In the genomic region with DNA sequence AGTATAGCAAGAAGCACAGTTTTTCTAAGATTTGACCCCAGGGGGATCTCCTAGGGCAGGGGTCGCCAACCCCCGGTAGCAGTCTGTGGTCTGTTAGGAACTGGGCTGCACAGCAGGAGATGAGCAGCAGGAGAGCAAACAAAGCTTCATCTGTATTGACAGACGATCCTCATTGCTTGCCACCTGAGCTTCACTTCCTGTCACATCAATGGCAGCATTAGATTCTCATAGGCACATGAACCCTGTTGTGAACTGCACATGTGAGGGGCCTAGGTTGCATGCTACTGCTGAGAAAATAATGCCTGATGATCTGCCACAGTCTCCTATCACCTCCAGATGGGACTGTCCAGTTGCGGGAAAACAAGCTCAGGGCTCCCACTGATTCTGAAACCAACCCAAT, we compare ENCODE assay signal across 1 cellular context.
TF ChIP-seq lines count a peak whose summit lies in the region.

No MANE protein-coding gene starts in this region.

TF ChIP-seq in HepG2, 621 proteins besides CTCF, POLR2A, EP300 and RAD21 (continued from another document and continues in another):
- TF ChIP-seq ZNF639 (CRISPR knock-in tag; conservative IDR thresholded peaks at IDR 0.05), result no peak
- no peak for TF ChIP-seq TBL1XR1 (IDR thresholded peaks at IDR 0.05; ENCODE audit: borderline replicate concordance, low read length, partially characterized antibody)
- TF ChIP-seq KDM2A (CRISPR knock-in tag; IDR thresholded peaks at IDR 0.05; ENCODE audit: borderline replicate concordance, low read depth), result no peak
- TF ChIP-seq, protein P1, sequence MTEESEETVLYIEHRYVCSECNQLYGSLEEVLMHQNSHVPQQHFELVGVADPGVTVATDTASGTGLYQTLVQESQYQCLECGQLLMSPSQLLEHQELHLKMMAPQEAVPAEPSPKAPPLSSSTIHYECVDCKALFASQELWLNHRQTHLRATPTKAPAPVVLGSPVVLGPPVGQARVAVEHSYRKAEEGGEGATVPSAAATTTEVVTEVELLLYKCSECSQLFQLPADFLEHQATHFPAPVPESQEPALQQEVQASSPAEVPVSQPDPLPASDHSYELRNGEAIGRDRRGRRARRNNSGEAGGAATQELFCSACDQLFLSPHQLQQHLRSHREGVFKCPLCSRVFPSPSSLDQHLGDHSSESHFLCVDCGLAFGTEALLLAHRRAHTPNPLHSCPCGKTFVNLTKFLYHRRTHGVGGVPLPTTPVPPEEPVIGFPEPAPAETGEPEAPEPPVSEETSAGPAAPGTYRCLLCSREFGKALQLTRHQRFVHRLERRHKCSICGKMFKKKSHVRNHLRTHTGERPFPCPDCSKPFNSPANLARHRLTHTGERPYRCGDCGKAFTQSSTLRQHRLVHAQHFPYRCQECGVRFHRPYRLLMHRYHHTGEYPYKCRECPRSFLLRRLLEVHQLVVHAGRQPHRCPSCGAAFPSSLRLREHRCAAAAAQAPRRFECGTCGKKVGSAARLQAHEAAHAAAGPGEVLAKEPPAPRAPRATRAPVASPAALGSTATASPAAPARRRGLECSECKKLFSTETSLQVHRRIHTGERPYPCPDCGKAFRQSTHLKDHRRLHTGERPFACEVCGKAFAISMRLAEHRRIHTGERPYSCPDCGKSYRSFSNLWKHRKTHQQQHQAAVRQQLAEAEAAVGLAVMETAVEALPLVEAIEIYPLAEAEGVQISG (CRISPR knock-in tag; IDR thresholded peaks at IDR 0.05), result peak; percentile 55
- TF ChIP-seq, protein P2, sequence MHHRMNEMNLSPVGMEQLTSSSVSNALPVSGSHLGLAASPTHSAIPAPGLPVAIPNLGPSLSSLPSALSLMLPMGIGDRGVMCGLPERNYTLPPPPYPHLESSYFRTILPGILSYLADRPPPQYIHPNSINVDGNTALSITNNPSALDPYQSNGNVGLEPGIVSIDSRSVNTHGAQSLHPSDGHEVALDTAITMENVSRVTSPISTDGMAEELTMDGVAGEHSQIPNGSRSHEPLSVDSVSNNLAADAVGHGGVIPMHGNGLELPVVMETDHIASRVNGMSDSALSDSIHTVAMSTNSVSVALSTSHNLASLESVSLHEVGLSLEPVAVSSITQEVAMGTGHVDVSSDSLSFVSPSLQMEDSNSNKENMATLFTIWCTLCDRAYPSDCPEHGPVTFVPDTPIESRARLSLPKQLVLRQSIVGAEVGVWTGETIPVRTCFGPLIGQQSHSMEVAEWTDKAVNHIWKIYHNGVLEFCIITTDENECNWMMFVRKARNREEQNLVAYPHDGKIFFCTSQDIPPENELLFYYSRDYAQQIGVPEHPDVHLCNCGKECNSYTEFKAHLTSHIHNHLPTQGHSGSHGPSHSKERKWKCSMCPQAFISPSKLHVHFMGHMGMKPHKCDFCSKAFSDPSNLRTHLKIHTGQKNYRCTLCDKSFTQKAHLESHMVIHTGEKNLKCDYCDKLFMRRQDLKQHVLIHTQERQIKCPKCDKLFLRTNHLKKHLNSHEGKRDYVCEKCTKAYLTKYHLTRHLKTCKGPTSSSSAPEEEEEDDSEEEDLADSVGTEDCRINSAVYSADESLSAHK (CRISPR knock-in tag; IDR thresholded peaks at IDR 0.05; ENCODE audit: borderline replicate concordance), result no peak
- TF ChIP-seq MEIS1 (CRISPR knock-in tag; IDR thresholded peaks at IDR 0.05; ENCODE audit: borderline replicate concordance), result peak; percentile 88; the same call in 1 of the 2 replicates
- TF ChIP-seq AGO1 (IDR thresholded peaks at IDR 0.05; ENCODE audit: low read depth, low read length, poor library complexity, severe bottlenecking), result no peak
- no peak for TF ChIP-seq ZNF776 (CRISPR knock-in tag; IDR thresholded peaks at IDR 0.05)
- TF ChIP-seq ZBTB20 (CRISPR knock-in tag; IDR thresholded peaks at IDR 0.05; ENCODE audit: borderline replicate concordance, low read depth), result peak; percentile 57; the same call in 1 of the 2 replicates
- no peak for TF ChIP-seq SAFB2 (CRISPR knock-in tag; IDR thresholded peaks at IDR 0.05; ENCODE audit: borderline replicate concordance, low read depth)
- TF ChIP-seq ZNF720 (CRISPR knock-in tag; IDR thresholded peaks at IDR 0.05), result no peak
- TF ChIP-seq, protein P3, sequence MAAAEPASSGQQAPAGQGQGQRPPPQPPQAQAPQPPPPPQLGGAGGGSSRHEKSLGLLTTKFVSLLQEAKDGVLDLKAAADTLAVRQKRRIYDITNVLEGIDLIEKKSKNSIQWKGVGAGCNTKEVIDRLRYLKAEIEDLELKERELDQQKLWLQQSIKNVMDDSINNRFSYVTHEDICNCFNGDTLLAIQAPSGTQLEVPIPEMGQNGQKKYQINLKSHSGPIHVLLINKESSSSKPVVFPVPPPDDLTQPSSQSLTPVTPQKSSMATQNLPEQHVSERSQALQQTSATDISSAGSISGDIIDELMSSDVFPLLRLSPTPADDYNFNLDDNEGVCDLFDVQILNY (CRISPR knock-in tag; conservative IDR thresholded peaks at IDR 0.05), result no peak
- no peak for TF ChIP-seq ZNF674 (CRISPR knock-in tag; IDR thresholded peaks at IDR 0.05; ENCODE audit: low read depth)
- TF ChIP-seq ATM (IDR thresholded peaks at IDR 0.05; ENCODE audit: borderline replicate concordance), result no peak
- no peak for TF ChIP-seq ZNF567 (CRISPR knock-in tag; IDR thresholded peaks at IDR 0.05; ENCODE audit: borderline replicate concordance)
- TF ChIP-seq GTF2F1 (IDR thresholded peaks at IDR 0.05; ENCODE audit: low read length), result no peak
- TF ChIP-seq MXD1 (CRISPR knock-in tag; IDR thresholded peaks at IDR 0.05), result peak; percentile 32; the same call in 1 of the 2 replicates
- TF ChIP-seq ZNF296 (CRISPR knock-in tag; conservative IDR thresholded peaks at IDR 0.05), result no peak
- TF ChIP-seq YEATS2 (CRISPR knock-in tag; IDR thresholded peaks at IDR 0.05; ENCODE audit: borderline replicate concordance), result no peak
- no peak for TF ChIP-seq ZFAT (CRISPR knock-in tag; conservative IDR thresholded peaks at IDR 0.05)
- 0 out of 2 replicates have a peak, but pooled peaks have one; percentile 64 for TF ChIP-seq ZNF343 (CRISPR knock-in tag; IDR thresholded peaks at IDR 0.05)
- TF ChIP-seq ZNF670 (CRISPR knock-in tag; IDR thresholded peaks at IDR 0.05; ENCODE audit: borderline replicate concordance), result peak; percentile 79; the same call in 1 of the 2 replicates
- peak; percentile 69; the same call in 1 of the 2 replicates for TF ChIP-seq ZSCAN9 (CRISPR knock-in tag; IDR thresholded peaks at IDR 0.05; ENCODE audit: borderline replicate concordance)
- peak in 1 of 2 experiments; percentile 42; a peak in 1 of 4 replicates for TF ChIP-seq HMGXB4 (CRISPR knock-in tag; IDR thresholded peaks at IDR 0.05; ENCODE audit: borderline replicate concordance in 1 of 2, low read depth in 1 of 2)
- peak; percentile 31; the same call in 1 of the 2 replicates for TF ChIP-seq ZBTB33 (CRISPR knock-in tag; IDR thresholded peaks at IDR 0.05)
- TF ChIP-seq GLI4 (CRISPR knock-in tag; IDR thresholded peaks at IDR 0.05; ENCODE audit: borderline replicate concordance), result no peak
- TF ChIP-seq ZNF292 (CRISPR knock-in tag; IDR thresholded peaks at IDR 0.05; ENCODE audit: borderline replicate concordance, low read depth), result peak; percentile 92
- peak; percentile 85; the same call in 1 of the 2 replicates for TF ChIP-seq ZNF318 (CRISPR knock-in tag; IDR thresholded peaks at IDR 0.05)
- TF ChIP-seq ZNF382 (CRISPR knock-in tag; IDR thresholded peaks at IDR 0.05; ENCODE audit: borderline replicate concordance), result no peak
- no peak for TF ChIP-seq ZNF569 (CRISPR knock-in tag; IDR thresholded peaks at IDR 0.05; ENCODE audit: borderline replicate concordance)
- 0 out of 2 replicates have a peak, but pooled peaks have one; percentile 62 for TF ChIP-seq REPIN1 (CRISPR knock-in tag; IDR thresholded peaks at IDR 0.05; ENCODE audit: borderline replicate concordance, low read depth)
- peak; percentile 80; the same call in 1 of the 2 replicates for TF ChIP-seq ZNF614 (CRISPR knock-in tag; IDR thresholded peaks at IDR 0.05; ENCODE audit: borderline replicate concordance)
- no peak for TF ChIP-seq ETV6 (CRISPR knock-in tag; conservative IDR thresholded peaks at IDR 0.05)
- TF ChIP-seq ZNF782 (CRISPR knock-in tag; IDR thresholded peaks at IDR 0.05; ENCODE audit: borderline replicate concordance), result peak; percentile 69; the same call in 1 of the 2 replicates
- TF ChIP-seq ZNF207 (IDR thresholded peaks at IDR 0.05; ENCODE audit: borderline replicate concordance), result no peak
- no peak for TF ChIP-seq NAIF1 (CRISPR knock-in tag; IDR thresholded peaks at IDR 0.05; ENCODE audit: borderline replicate concordance)
- TF ChIP-seq ZNF629 (CRISPR knock-in tag; conservative IDR thresholded peaks at IDR 0.05), result no peak
